Comparison of ENCODE assay signal across 1 cellular context in genomic region chr15:30065025-30065801, GRCh38.
TF ChIP-seq lines count a peak whose summit lies in the region.

No MANE protein-coding gene starts in this region.

TF ChIP-seq in HepG2, 621 proteins besides CTCF, POLR2A, EP300 and RAD21:
- no peak for TF ChIP-seq ZFAT (CRISPR knock-in tag; conservative IDR thresholded peaks at IDR 0.05)
- TF ChIP-seq, protein P1, sequence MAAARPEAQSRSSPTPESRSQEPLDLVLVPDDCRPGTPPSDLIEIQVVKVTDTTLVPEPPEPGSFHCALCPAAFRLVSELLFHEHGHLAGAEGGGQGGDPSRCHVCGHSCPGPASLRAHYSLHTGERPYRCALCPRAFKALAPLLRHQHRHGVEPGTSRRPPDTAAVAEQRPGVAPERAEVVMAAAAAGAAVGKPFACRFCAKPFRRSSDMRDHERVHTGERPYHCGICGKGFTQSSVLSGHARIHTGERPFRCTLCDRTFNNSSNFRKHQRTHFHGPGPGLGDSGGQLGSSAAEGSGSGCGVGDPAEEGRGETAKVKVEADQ (CRISPR knock-in tag; IDR thresholded peaks at IDR 0.05; ENCODE audit: borderline replicate concordance) = no peak
- TF ChIP-seq, protein P2, sequence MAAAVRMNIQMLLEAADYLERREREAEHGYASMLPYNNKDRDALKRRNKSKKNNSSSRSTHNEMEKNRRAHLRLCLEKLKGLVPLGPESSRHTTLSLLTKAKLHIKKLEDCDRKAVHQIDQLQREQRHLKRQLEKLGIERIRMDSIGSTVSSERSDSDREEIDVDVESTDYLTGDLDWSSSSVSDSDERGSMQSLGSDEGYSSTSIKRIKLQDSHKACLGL (CRISPR knock-in tag; IDR thresholded peaks at IDR 0.05) = no peak
- TF ChIP-seq ELF4 (CRISPR knock-in tag; IDR thresholded peaks at IDR 0.05; ENCODE audit: borderline replicate concordance) = no peak
- TF ChIP-seq NCOA2 (CRISPR knock-in tag; IDR thresholded peaks at IDR 0.05) = no peak
- TF ChIP-seq FOXP4 (CRISPR knock-in tag; IDR thresholded peaks at IDR 0.05) = no peak
TF ChIP-seq in HepG2: peak in this region for 0.
